Comparison of ENCODE assay signal across 17 cellular contexts in genomic region chr5:15734058-15734457, GRCh38.
DNase-seq lines count a peak whose midpoint lies in the region; ATAC-seq and TF ChIP-seq lines count a peak whose summit lies in the region.
"Had no signal": no experiment of that assay in that cellular context is flagged by ENCODE, and none has a peak within 500 bp of the region (broad histone marks: within the 10 kb centered on the region; RNA-seq: fewer than 3 reads in every experiment).

No MANE protein-coding gene starts in this region.

- POLR2A ChIA-PET in WTC11 (lab: Charles Lee): interaction anchor here (0.5 kb wide), 1 partner anchor 15 kb away, joined by 5 read pairs; no protein-coding TSS in a partner anchor

- H3K36me3 Mint-ChIP-seq in WTC11: no peaks in the 10 kb centered on the region
- H3K36me3 Mint-ChIP-seq: T-cell had no signal

- H3K4me3 ChIP-seq in NB4 (ENCODE audit: low read depth, low read length): no peak overlapping the region
- H3K4me3 ChIP-seq: HAP-1 had no signal

- TF ChIP-seq POLR2A in NB4 (IDR thresholded peaks at IDR 0.05; ENCODE audit: extremely low read depth, insufficient read length): no peak

- ATAC-seq in left ventricle myocardium superior (peak; percentile 44), Right ventricle myocardium superior (ENCODE audit: poor library complexity) (no peak), WTC11 (peak; percentile 63; the same call in 1 of the 2 replicates), GM21423 (IDR thresholded peaks at IDR 0.05; ENCODE audit: unreplicated experiment) (no peak), HG03521 (IDR thresholded peaks at IDR 0.05; ENCODE audit: unreplicated experiment) (no peak)
- ATAC-seq: Panc1, T-cell had no signal

- CTCF ChIA-PET in WTC11 (lab: Charles Lee): no interaction called here

- intact Hi-C loops in left ventricle myocardium superior (cut with micrococcal nuclease) (no loop called here), Right ventricle myocardium superior (cut with DNase I) (no loop called here)

- no peak for TF ChIP-seq CTCF in NB4 (IDR thresholded peaks at IDR 0.05; ENCODE audit: low read depth, low read length)
- TF ChIP-seq CTCF in WTC11 (IDR thresholded peaks at IDR 0.05): no peak

- H3K4me1 Mint-ChIP-seq in WTC11: peaks cover 14% of the 10 kb centered on the region
- H3K4me1 Mint-ChIP-seq: T-cell had no signal

- no peaks in the 10 kb centered on the region for H3K27me3 Mint-ChIP-seq in WTC11 (ENCODE audit: low read depth)
- H3K27me3 Mint-ChIP-seq: T-cell had no signal

- DNase-seq in left ventricle myocardium superior: peak; percentile 38
- no peak for DNase-seq in Right ventricle myocardium superior
- peak; percentile 4 for DNase-seq in NB4 (ENCODE audit: low read depth)
- peak; percentile 14 for DNase-seq in WTC11 (ENCODE audit: low spot score)
- DNase-seq in NCI-H524 (lab: John Stamatoyannopoulos, UW): no peak
- DNase-seq: ACHN, DND-41, KG1, NCI-H187 treated with DMSO at 0.1 percent for 48 hours, NCI-H2227 treated with DMSO at 0.1 percent for 48 hours, NCI-H510A treated with DMSO at 0.1 percent for 48 hours, NCI-H82, T-cell had no signal

- peak overlapping the region; percentile 40; the same call in 1 of the 2 replicates for H3K27ac Mint-ChIP-seq in WTC11
- H3K27ac Mint-ChIP-seq: T-cell had no signal

- H3K9me3 Mint-ChIP-seq in WTC11: no peaks in the 10 kb centered on the region

- H3K4me3 Mint-ChIP-seq in WTC11: no peak overlapping the region
- H3K4me3 Mint-ChIP-seq: T-cell had no signal

TF ChIP-seq in WTC11, 78 proteins besides CTCF, POLR2A, EP300 and RAD21 (continues in another document):
- TF ChIP-seq RORB (CRISPR knock-in tag; IDR thresholded peaks at IDR 0.05) (no peak), FOXJ3 (CRISPR knock-in tag; IDR thresholded peaks at IDR 0.05; ENCODE audit: borderline replicate concordance) (no peak), FOXP4 (CRISPR knock-in tag; IDR thresholded peaks at IDR 0.05) (no peak), NR1H2 (CRISPR knock-in tag; IDR thresholded peaks at IDR 0.05) (no peak), MYBL2 (CRISPR knock-in tag; IDR thresholded peaks at IDR 0.05) (no peak), E2F4 (CRISPR knock-in tag; IDR thresholded peaks at IDR 0.05; ENCODE audit: borderline replicate concordance, low read depth) (no peak), ZSCAN18 (CRISPR knock-in tag; IDR thresholded peaks at IDR 0.05) (no peak), ZNF425 (CRISPR knock-in tag; conservative IDR thresholded peaks at IDR 0.05) (no peak), FOXP1 (CRISPR knock-in tag; IDR thresholded peaks at IDR 0.05; ENCODE audit: borderline replicate concordance) (no peak), ZNF263 (CRISPR knock-in tag; IDR thresholded peaks at IDR 0.05; ENCODE audit: low read depth) (no peak), TCF7 (CRISPR knock-in tag; IDR thresholded peaks at IDR 0.05; ENCODE audit: low read depth) (no peak), STAT6 (CRISPR knock-in tag; conservative IDR thresholded peaks at IDR 0.05; ENCODE audit: low read depth) (no peak), GRHL2 (CRISPR knock-in tag; IDR thresholded peaks at IDR 0.05; ENCODE audit: insufficient replicate concordance, severe bottlenecking) (no peak), NFYB (CRISPR knock-in tag; conservative IDR thresholded peaks at IDR 0.05; ENCODE audit: low read depth) (no peak), AR (CRISPR knock-in tag; IDR thresholded peaks at IDR 0.05) (no peak)

Comparison
In these comparisons a context has a peak if more than half of its experiments do, and no peak if none do; other contexts are left out.
1. ATAC-seq: peak in left ventricle myocardium superior (single experiment) and WTC11 (single experiment); none in Right ventricle myocardium superior (single experiment), GM21423 (single experiment) and HG03521 (single experiment).
2. DNase-seq: peak in left ventricle myocardium superior (single experiment), NB4 (single experiment) and WTC11 (single experiment); none in Right ventricle myocardium superior (single experiment) and NCI-H524 (0 of 2).